20 cellular contexts compared by ENCODE assay signal in the genomic region with DNA sequence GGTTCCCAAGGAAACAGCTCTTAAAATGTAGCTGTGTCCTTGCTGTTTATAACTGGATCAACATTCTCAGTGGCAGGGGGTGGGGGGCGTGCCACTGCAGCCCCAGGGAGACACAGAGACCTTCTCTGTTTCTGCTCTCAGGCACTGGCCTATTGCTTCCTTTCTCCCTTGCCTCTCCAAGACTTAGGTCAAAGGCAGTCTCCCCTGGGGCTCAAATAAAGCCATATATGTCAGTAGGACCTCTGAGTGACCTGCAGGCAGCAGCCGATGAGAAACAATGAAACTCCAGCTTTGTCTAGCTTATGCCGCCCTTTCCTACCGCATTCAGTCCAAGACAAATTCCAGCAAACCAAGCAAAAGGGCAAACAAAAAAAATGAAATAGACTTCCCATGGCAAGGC. TPM values are rescaled to one million over a fixed set of nuclear protein-coding genes. Genes with fewer than 3 reads are reported as not detected.
DNase-seq lines count a peak whose midpoint lies in the region; ATAC-seq and TF ChIP-seq lines count a peak whose summit lies in the region.
"Had no signal": no experiment of that assay in that cellular context is flagged by ENCODE, and none has a peak within 500 bp of the region (broad histone marks: within the 10 kb centered on the region; RNA-seq: fewer than 3 reads in every experiment).

No MANE protein-coding gene starts in this region.

- H3K36me3 ChIP-seq in neural progenitor cell = no peaks in the 10 kb centered on the region
- H3K36me3 ChIP-seq in aorta (ENCODE audit: control insufficient read depth in 1 of 2, insufficient read depth in 2 of 2, low read length in 1 of 2) = peaks cover 0 to 2% of the 10 kb centered on the region in 2 donors
- H3K36me3 ChIP-seq: MG63 had no signal

- H3K4me1 Mint-ChIP-seq in neural progenitor cell = peaks cover 38% of the 10 kb centered on the region
- H3K4me1 Mint-ChIP-seq: IgD-negative memory B cell had no signal

- no peak overlapping the region for H3K9ac ChIP-seq in neural progenitor cell

- no peaks in the 10 kb centered on the region for H3K27me3 ChIP-seq in right cardiac atrium (ENCODE audit: control insufficient read depth, insufficient read depth)
- H3K27me3 ChIP-seq in neural progenitor cell = no peaks in the 10 kb centered on the region
- no peaks in the 10 kb centered on the region for H3K27me3 ChIP-seq in aorta (ENCODE audit: control insufficient read depth in 1 of 2, insufficient read depth in 2 of 2, low read length in 1 of 2)
- H3K27me3 ChIP-seq: MG63 had no signal

- no peaks in the 10 kb centered on the region for H4K20me1 ChIP-seq in neural progenitor cell (ENCODE audit: low read depth)

- intact Hi-C loops in Right ventricle myocardium inferior (cut with DNase I) (no loop called here), cardiac septum (cut with DNase I) (no loop called here), right cardiac atrium (cut with DNase I) (no loop called here), aorta (cut with DNase I) (no loop called here)

- no peak overlapping the region for H3K4me3 Mint-ChIP-seq in neural progenitor cell
- H3K4me3 Mint-ChIP-seq: H9, IgD-negative memory B cell had no signal

- H2AFZ ChIP-seq in neural progenitor cell (replicated peaks) = no peak overlapping the region

- H3K4me3 ChIP-seq in right cardiac atrium (ENCODE audit: low read length) = no peak overlapping the region
- H3K4me3 ChIP-seq in neural progenitor cell = no peak overlapping the region
- no peak overlapping the region for H3K4me3 ChIP-seq in aorta (ENCODE audit: low read length in 2 of 2)
- H3K4me3 ChIP-seq: MG63 had no signal

- H3K27me3 Mint-ChIP-seq in neural progenitor cell (ENCODE audit: insufficient read depth, low read depth) = peaks cover 7% of the 10 kb centered on the region

- no peak overlapping the region for H3K27ac ChIP-seq in right cardiac atrium (ENCODE audit: low read length)
- no peak overlapping the region for H3K27ac ChIP-seq in neural progenitor cell
- H3K27ac ChIP-seq in aorta (ENCODE audit: low read depth in 1 of 2, low read length in 2 of 2) = no peak overlapping the region
- H3K27ac ChIP-seq: 22Rv1, C4-2B had no signal

- no peaks in the 10 kb centered on the region for H3K36me3 Mint-ChIP-seq in neural progenitor cell
- H3K36me3 Mint-ChIP-seq: IgD-negative memory B cell had no signal

- no peaks in the 10 kb centered on the region for H3F3A ChIP-seq in neural progenitor cell (ENCODE audit: low read depth)

- no peaks in the 10 kb centered on the region for H3K9me3 Mint-ChIP-seq in neural progenitor cell
- H3K9me3 Mint-ChIP-seq: H9 had no signal

- DNase-seq in Right ventricle myocardium inferior (ENCODE audit: missing footprints) = no peak
- no peak for DNase-seq in cardiac septum (ENCODE audit: low spot score)
- DNase-seq in right cardiac atrium = peak in 1 of 3 donors; percentile 44
- no peak for DNase-seq in neural progenitor cell (ENCODE audit: low spot score)
- DNase-seq in aorta = no peak
- no peak for DNase-seq in NCI-H146 (lab: John Stamatoyannopoulos, UW)
- DNase-seq: AML-193, DMS79, H9, Kasumi-1, MG63, NCI-H1092, NCI-H2081 had no signal

- ATAC-seq in Right ventricle myocardium inferior = peak; percentile 36
- peak; percentile 48 to 94 for ATAC-seq in right cardiac atrium
- ATAC-seq in aorta (ENCODE audit: low FRiP score) = peak; percentile 42
- no peak for ATAC-seq in GM18861 (IDR thresholded peaks at IDR 0.05; ENCODE audit: unreplicated experiment)
- ATAC-seq in GM21723 (IDR thresholded peaks at IDR 0.05; ENCODE audit: unreplicated experiment) = no peak
- ATAC-seq: Panc1 had no signal

- 57% methylated on average over 4 of the region's 4 CpGs for WGBS in right cardiac atrium
- WGBS in aorta, 2 donors = 14 to 19% methylated on average over 4 of the region's 4 CpGs

- TF ChIP-seq CTCF in neural progenitor cell (IDR thresholded peaks at IDR 0.05) = no peak

- no peak overlapping the region for H3K4me2 ChIP-seq in neural progenitor cell

- H3K9me3 ChIP-seq in right cardiac atrium (ENCODE audit: control insufficient read depth, low read length) = no peaks in the 10 kb centered on the region
- no peaks in the 10 kb centered on the region for H3K9me3 ChIP-seq in neural progenitor cell (ENCODE audit: low read depth)
- H3K9me3 ChIP-seq in aorta (ENCODE audit: control insufficient read depth, low read length) = no peaks in the 10 kb centered on the region
- H3K9me3 ChIP-seq: MG63 had no signal

- H3K4me1 ChIP-seq in right cardiac atrium (ENCODE audit: control insufficient read depth, insufficient read depth, low read length) = peaks cover 25% of the 10 kb centered on the region
- peaks cover 5% of the 10 kb centered on the region for H3K4me1 ChIP-seq in neural progenitor cell
- H3K4me1 ChIP-seq in aorta (ENCODE audit: control insufficient read depth in 1 of 2, insufficient read depth in 2 of 2, low read length in 2 of 2) = peaks cover 0 to 7% of the 10 kb centered on the region in 2 donors

- no peaks in the 10 kb centered on the region for H3K79me2 ChIP-seq in neural progenitor cell (ENCODE audit: low read depth)

- peak overlapping the region; percentile 67 for H3K27ac Mint-ChIP-seq in neural progenitor cell
- H3K27ac Mint-ChIP-seq: H9, IgD-negative memory B cell had no signal

RNA-seq across cellular contexts. Expression of gene VSTM4, which starts 20.6 kb away (rescaled TPM):
- total RNA-seq in Right ventricle myocardium inferior (21.8 TPM), cardiac septum (24.4 TPM), right cardiac atrium (10 to 100 TPM; 20.3 to 23.8 (median 22.1) TPM), neural progenitor cell (ENCODE audit: low replicate concordance) (0.92 and 1.2 TPM in 2 replicates), aorta (10 to 100 TPM; 24.6 to 34.2 TPM)
- polyA plus RNA-seq in right cardiac atrium (9.9 TPM), aorta (10 to 100 TPM in 1 of 2 donors, 1 to 10 TPM in 1; 8.0 to 11.4 TPM)
- total RNA-seq: NCI-H460 had no signal
- polyA plus RNA-seq: IgD-negative memory B cell had no signal

RNA-seq across cellular contexts. Expression of gene FAM170B, which starts 39.1 kb away (rescaled TPM):
- total RNA-seq in Right ventricle myocardium inferior (not detected), cardiac septum (not detected), right cardiac atrium (not detected), neural progenitor cell (ENCODE audit: low replicate concordance) (not detected in 2 replicates), aorta (not detected)
- polyA plus RNA-seq in right cardiac atrium (not detected), aorta (not detected)
- total RNA-seq: H9, NCI-H460 had no signal
- polyA plus RNA-seq: IgD-negative memory B cell had no signal

Comparison
In these comparisons a context has a peak if more than half of its experiments do, and no peak if none do; other contexts are left out.
1. ATAC-seq: peak in Right ventricle myocardium inferior (single experiment), right cardiac atrium (2 of 2) and aorta (single experiment); none in GM18861 (single experiment) and GM21723 (single experiment).